ENCODE assay signal across 8 cellular contexts in genomic region chr4:152935138-152935537, GRCh38. TPM values are rescaled to one million over a fixed set of nuclear protein-coding genes. Genes with fewer than 3 reads are reported as not detected.
DNase-seq lines count a peak whose midpoint lies in the region; ATAC-seq and TF ChIP-seq lines count a peak whose summit lies in the region.

No MANE protein-coding gene starts in this region.

- DNase-seq in activated naive CD4-positive, alpha-beta T cell treated with Interleukin-2 at 50 U/mL for 16 hours = no peak
- peak; percentile 44 for DNase-seq in activated CD4-positive, alpha-beta memory T cell treated with anti-CD3 and anti-CD28 coated beads for 36 hours
- DNase-seq in iPS-NIHi7 (ENCODE audit: extremely low spot score) = peak; percentile 78
- no peak for DNase-seq in upper lobe of right lung

- CTCF ChIA-PET in activated CD4-positive, alpha-beta memory T cell treated with anti-CD3 and anti-CD28 coated beads for 36 hours (lab: Charles Lee) = interaction anchor here (1.1 to 2.0 kb wide), 2 partner anchors 12 to 192 kb away, joined by 3 to 7 read pairs; no protein-coding TSS in a partner anchor

- no peak for ATAC-seq in upper lobe of right lung
- ATAC-seq in HG03439 (IDR thresholded peaks at IDR 0.05; ENCODE audit: unreplicated experiment) = no peak
- ATAC-seq in HG02840 (IDR thresholded peaks at IDR 0.05; ENCODE audit: low FRiP score, unreplicated experiment) = no peak
- ATAC-seq in GM21360 (IDR thresholded peaks at IDR 0.05; ENCODE audit: unreplicated experiment) = no peak

- H3K4me3 Mint-ChIP-seq in activated naive CD4-positive, alpha-beta T cell treated with anti-CD3 and anti-CD28 coated beads, Interleukin-2, amount 50 U/mL, for 24 hours = peak overlapping the region; percentile 81
- H3K4me3 Mint-ChIP-seq in activated CD4-positive, alpha-beta memory T cell treated with anti-CD3 and anti-CD28 coated beads for 36 hours = peak overlapping the region; percentile 60

- peak overlapping the region; percentile 84 for H3K27ac ChIP-seq in upper lobe of right lung

- peaks cover 42% of the 10 kb centered on the region for H3K27me3 Mint-ChIP-seq in activated naive CD4-positive, alpha-beta T cell treated with anti-CD3 and anti-CD28 coated beads, Interleukin-2, amount 50 U/mL, for 24 hours
- peaks cover 48% of the 10 kb centered on the region for H3K27me3 Mint-ChIP-seq in activated CD4-positive, alpha-beta memory T cell treated with anti-CD3 and anti-CD28 coated beads for 36 hours

- H3K36me3 Mint-ChIP-seq in activated naive CD4-positive, alpha-beta T cell treated with anti-CD3 and anti-CD28 coated beads, Interleukin-2, amount 50 U/mL, for 24 hours = no peaks in the 10 kb centered on the region
- H3K36me3 Mint-ChIP-seq in activated CD4-positive, alpha-beta memory T cell treated with anti-CD3 and anti-CD28 coated beads for 36 hours = no peaks in the 10 kb centered on the region

- POLR2A ChIA-PET in activated CD4-positive, alpha-beta memory T cell treated with anti-CD3 and anti-CD28 coated beads for 36 hours (lab: Charles Lee) = no interaction called here

- H3K27ac Mint-ChIP-seq in activated naive CD4-positive, alpha-beta T cell treated with anti-CD3 and anti-CD28 coated beads, Interleukin-2, amount 50 U/mL, for 24 hours = no peak overlapping the region
- no peak overlapping the region for H3K27ac Mint-ChIP-seq in activated CD4-positive, alpha-beta memory T cell treated with anti-CD3 and anti-CD28 coated beads for 36 hours

- intact Hi-C loops in activated CD4-positive, alpha-beta memory T cell treated with anti-CD3 and anti-CD28 coated beads for 36 hours (cut with micrococcal nuclease) = loop anchor here (1.0 to 5.0 kb wide), 2 partner anchors 150 to 192 kb away; no protein-coding TSS in a partner anchor
- intact Hi-C loops in upper lobe of right lung (cut with DNase I) = no loop called here

- peaks cover 8% of the 10 kb centered on the region for H3K4me1 ChIP-seq in upper lobe of right lung

- peak overlapping the region; percentile 68 for H3K4me3 ChIP-seq in upper lobe of right lung

- peaks cover 22% of the 10 kb centered on the region for H3K4me1 Mint-ChIP-seq in activated naive CD4-positive, alpha-beta T cell treated with anti-CD3 and anti-CD28 coated beads, Interleukin-2, amount 50 U/mL, for 24 hours
- peaks cover 12% of the 10 kb centered on the region for H3K4me1 Mint-ChIP-seq in activated CD4-positive, alpha-beta memory T cell treated with anti-CD3 and anti-CD28 coated beads for 36 hours (ENCODE audit: low read depth)

- no peaks in the 10 kb centered on the region for H3K36me3 ChIP-seq in upper lobe of right lung

- no peak for TF ChIP-seq CTCF in upper lobe of right lung (IDR thresholded peaks at IDR 0.05)

- H3K27me3 ChIP-seq in upper lobe of right lung = peaks cover 3% of the 10 kb centered on the region

- H3K9me3 Mint-ChIP-seq in activated naive CD4-positive, alpha-beta T cell treated with anti-CD3 and anti-CD28 coated beads, Interleukin-2, amount 50 U/mL, for 24 hours = no peaks in the 10 kb centered on the region
- no peaks in the 10 kb centered on the region for H3K9me3 Mint-ChIP-seq in activated CD4-positive, alpha-beta memory T cell treated with anti-CD3 and anti-CD28 coated beads for 36 hours

- no peaks in the 10 kb centered on the region for H3K9me3 ChIP-seq in upper lobe of right lung

RNA-seq across cellular contexts. Expression of gene FHDC1, which starts 1.0 kb away (rescaled TPM):
- under 1 TPM; 0.07 TPM for total RNA-seq in activated CD4-positive, alpha-beta memory T cell treated with anti-CD3 and anti-CD28 coated beads for 36 hours
- total RNA-seq in upper lobe of right lung = 25.7 TPM

Comparison
In these comparisons a context has a peak if more than half of its experiments do, and no peak if none do; other contexts are left out.
1. DNase-seq: peak in activated CD4-positive, alpha-beta memory T cell treated with anti-CD3 and anti-CD28 coated beads for 36 hours (single experiment) and iPS-NIHi7 (single experiment); none in activated naive CD4-positive, alpha-beta T cell treated with Interleukin-2 at 50 U/mL for 16 hours (single experiment) and upper lobe of right lung (single experiment).
2. RNA of gene FHDC1, which starts 1.0 kb away (total RNA-seq): 25.7 TPM in upper lobe of right lung (single experiment); 0.07 TPM in activated CD4-positive, alpha-beta memory T cell treated with anti-CD3 and anti-CD28 coated beads for 36 hours; every median in the first group is over 10 times any median in the second.